ENCODE assay signal across 22 cellular contexts in genomic region chr15:75327005-75327404, GRCh38. TPM values are rescaled to one million over a fixed set of nuclear protein-coding genes. Genes with fewer than 3 reads are reported as not detected.
A peak's percentile ranks its signal among the peaks of the same experiment; 100 is the strongest.
DNase-seq lines count a peak whose midpoint lies in the region; ATAC-seq, FAIRE-seq and TF ChIP-seq lines count a peak whose summit lies in the region.
"Had no signal": no experiment of that assay in that cellular context is flagged by ENCODE, and none has a peak within 500 bp of the region (broad histone marks: within the 10 kb centered on the region; RNA-seq: fewer than 3 reads in every experiment).

No MANE protein-coding gene starts in this region.

- peaks cover 8% of the 10 kb centered on the region for H3K27me3 Mint-ChIP-seq in endodermal cell (ENCODE audit: insufficient read depth)
- peaks cover 3% of the 10 kb centered on the region for H3K27me3 Mint-ChIP-seq in activated CD8-positive, alpha-beta T cell treated with anti-CD3 and anti-CD28 coated beads, Interleukin-2, amount 10 ng/mL, durations not matched to agents 7 days and 5 days (ENCODE audit: low read depth)

- WGBS in HepG2 (ENCODE audit: low lambda C conversion rate) = 53% methylated on average over 4 of the region's 4 CpGs
- WGBS in right lobe of liver (ENCODE audit: insufficient coverage, low coverage, low lambda C conversion rate, missing lambda C conversion rate) = 77% methylated on average over 4 of the region's 4 CpGs
- 82 to 90% methylated on average over 3 to 4 of the region's 4 CpGs for WGBS in endodermal cell (ENCODE audit: insufficient coverage in 1 of 2, insufficient read length in 1 of 2), 2 experiments

- ATAC-seq in HepG2 = no peak
- ATAC-seq in right lobe of liver = no peak
- ATAC-seq in activated CD8-positive, alpha-beta T cell treated with anti-CD3 and anti-CD28 coated beads, Interleukin-2, amount 10 ng/mL, durations not matched to agents 7 days and 5 days = no peak
- ATAC-seq in GM19463 (IDR thresholded peaks at IDR 0.05; ENCODE audit: unreplicated experiment) = no peak

- H3K4me3 ChIP-seq in HepG2 (replicated peaks in 1 of 3; ENCODE audit: insufficient read depth in 1 of 3, low read depth in 2 of 3, low read length in 3 of 3) (no peak overlapping the region), right lobe of liver (no peak overlapping the region), endodermal cell (ENCODE audit: low read length) (no peak overlapping the region), osteoblast (ENCODE audit: insufficient read depth, low read length) (no peak overlapping the region)
- H3K4me3 ChIP-seq: HAP-1 had no signal

- H3K9me3 ChIP-seq in HepG2 (ENCODE audit: low read length) (no peaks in the 10 kb centered on the region), right lobe of liver (no peaks in the 10 kb centered on the region), endodermal cell (ENCODE audit: control insufficient read depth, low read length) (no peaks in the 10 kb centered on the region), osteoblast (ENCODE audit: low read depth, low read length) (no peaks in the 10 kb centered on the region)
- H3K9me3 ChIP-seq: BE2C, HAP-1 had no signal

- H3K9ac ChIP-seq in HepG2 (ENCODE audit: insufficient read depth, low read depth, low read length) (no peak overlapping the region), endodermal cell (ENCODE audit: extremely low read depth, low read length, poor library complexity, severe bottlenecking) (no peak overlapping the region)

- TF ChIP-seq POLR2A in HepG2 (IDR thresholded peaks at IDR 0.05; ENCODE audit: insufficient read depth in 1 of 2, low read depth in 2 of 2, low read length in 2 of 2) = no peak
- no peak for TF ChIP-seq POLR2A in right lobe of liver (IDR thresholded peaks at IDR 0.05)

- H3K36me3 ChIP-seq in HepG2 (replicated peaks in 1 of 2; ENCODE audit: control insufficient read depth in 1 of 2, insufficient read depth in 2 of 2, low read length in 2 of 2) = no peaks in the 10 kb centered on the region
- no peaks in the 10 kb centered on the region for H3K36me3 ChIP-seq in right lobe of liver
- H3K36me3 ChIP-seq in endodermal cell (ENCODE audit: control insufficient read depth, insufficient read depth, low read length) = no peaks in the 10 kb centered on the region
- H3K36me3 ChIP-seq in osteoblast (ENCODE audit: insufficient read depth, low read length) = no peaks in the 10 kb centered on the region
- H3K36me3 ChIP-seq: BE2C, HAP-1 had no signal

- H3K4me1 Mint-ChIP-seq in endodermal cell = no peaks in the 10 kb centered on the region
- no peaks in the 10 kb centered on the region for H3K4me1 Mint-ChIP-seq in activated CD8-positive, alpha-beta T cell treated with anti-CD3 and anti-CD28 coated beads, Interleukin-2, amount 10 ng/mL, durations not matched to agents 7 days and 5 days (ENCODE audit: low read depth)

- H2AFZ ChIP-seq in HepG2 (ENCODE audit: low read length) = no peak overlapping the region
- no peak overlapping the region for H2AFZ ChIP-seq in osteoblast (ENCODE audit: low read length)

- no peaks in the 10 kb centered on the region for H3K9me3 Mint-ChIP-seq in endodermal cell
- no peaks in the 10 kb centered on the region for H3K9me3 Mint-ChIP-seq in activated CD8-positive, alpha-beta T cell treated with anti-CD3 and anti-CD28 coated beads, Interleukin-2, amount 10 ng/mL, durations not matched to agents 7 days and 5 days (ENCODE audit: insufficient read depth)

- TF ChIP-seq CTCF in HepG2 (CRISPR knock-in tag; IDR thresholded peaks at IDR 0.05) = no peak
- no peak for TF ChIP-seq CTCF in right lobe of liver (IDR thresholded peaks at IDR 0.05)
- peak; percentile 41 for TF ChIP-seq CTCF in endodermal cell (conservative IDR thresholded peaks at IDR 0.05)
- TF ChIP-seq CTCF in osteoblast (IDR thresholded peaks at IDR 0.05; ENCODE audit: extremely low read depth, low read depth, low read length) = no peak

- TF ChIP-seq EP300 in HepG2 (IDR thresholded peaks at IDR 0.05; ENCODE audit: low read depth in 2 of 2, low read length in 2 of 2) (no peak), HepG2 (CRISPR knock-in tag; IDR thresholded peaks at IDR 0.05; ENCODE audit: borderline replicate concordance) (no peak)

- no peak for DNase-seq in HepG2 (ENCODE audit: low spot score)
- DNase-seq in right lobe of liver = no peak
- peak; percentile 25 for DNase-seq in NAMALWA (ENCODE audit: low spot score)
- peak; percentile 56 for DNase-seq in endodermal cell
- DNase-seq in osteoblast (ENCODE audit: insufficient read length, low spot score, missing footprints) = no peak
- DNase-seq in inferior parietal cortex (ENCODE audit: extremely low spot score) = no peak
- no peak for DNase-seq in activated CD8-positive, alpha-beta T cell treated with anti-CD3 and anti-CD28 coated beads, Interleukin-2, amount 10 ng/mL, durations not matched to agents 7 days and 5 days
- DNase-seq: BE2C, KBM-7, NCI-H1105 treated with DMSO at 0.1 percent for 48 hours, NCI-H1694 treated with DMSO at 0.1 percent for 48 hours, NCI-H2081 treated with DMSO at 0.1 percent for 48 hours, NCI-H2171 treated with DMSO at 0.1 percent for 48 hours, NCI-H526, OCI-M1, Right ventricle myocardium superior had no signal

- H3K27me3 ChIP-seq in HepG2 (ENCODE audit: control insufficient read depth in 1 of 2, insufficient read depth in 2 of 2, low read length in 2 of 2) (peaks cover 0 to 4% of the 10 kb centered on the region in 2 experiments; a peak in 2 of 5 replicates), right lobe of liver (no peaks in the 10 kb centered on the region), endodermal cell (ENCODE audit: control insufficient read depth, insufficient read depth, low read length, poor library complexity, severe bottlenecking) (no peaks in the 10 kb centered on the region), osteoblast (ENCODE audit: insufficient read depth, low read length) (peaks cover under 1% of the 10 kb centered on the region)
- H3K27me3 ChIP-seq: BE2C had no signal

- H4K20me1 ChIP-seq in HepG2 (ENCODE audit: insufficient read depth, low read length) (no peaks in the 10 kb centered on the region), osteoblast (ENCODE audit: insufficient read depth, low read length) (no peaks in the 10 kb centered on the region)

- H3K27ac ChIP-seq in HepG2 (ENCODE audit: extremely low read length, insufficient read depth, low read length) = no peak overlapping the region
- no peak overlapping the region for H3K27ac ChIP-seq in right lobe of liver
- H3K27ac ChIP-seq in endodermal cell (ENCODE audit: low read depth, low read length) = no peak overlapping the region
- H3K27ac ChIP-seq in osteoblast (ENCODE audit: low read depth, low read length) = no peak overlapping the region
- H3K27ac ChIP-seq: HL-60 had no signal

- H3K4me2 ChIP-seq in HepG2 (ENCODE audit: low read depth, low read length) (no peak overlapping the region), osteoblast (ENCODE audit: insufficient read depth, low read length) (no peak overlapping the region)

- H3K79me2 ChIP-seq in HepG2 (ENCODE audit: insufficient read depth, low read length) = no peaks in the 10 kb centered on the region
- H3K79me2 ChIP-seq in osteoblast (ENCODE audit: insufficient read depth, low read length) = no peaks in the 10 kb centered on the region

- no TSS peak for BruUV-seq in HepG2 (replicated peaks; lab: Mats Ljungman, UMichigan)

- intact Hi-C loops in HepG2 (cut with micrococcal nuclease; ENCODE audit: unreplicated experiment) (no loop called here), right lobe of liver (cut with DNase I) (no loop called here)

- no peak overlapping the region for H3K27ac Mint-ChIP-seq in endodermal cell
- no peak overlapping the region for H3K27ac Mint-ChIP-seq in activated CD8-positive, alpha-beta T cell treated with anti-CD3 and anti-CD28 coated beads, Interleukin-2, amount 10 ng/mL, durations not matched to agents 7 days and 5 days

- no peak for FAIRE-seq in HepG2 (lab: Jason Lieb, UNC)
- FAIRE-seq: D721Med had no signal

- H3K4me1 ChIP-seq in HepG2 (ENCODE audit: insufficient read depth, low read length) (peaks cover 23% of the 10 kb centered on the region), right lobe of liver (no peaks in the 10 kb centered on the region), endodermal cell (ENCODE audit: control insufficient read depth, insufficient read depth, low read length) (no peaks in the 10 kb centered on the region), osteoblast (ENCODE audit: insufficient read depth, low read length) (no peaks in the 10 kb centered on the region)
- H3K4me1 ChIP-seq: BE2C, HAP-1 had no signal

- no peak for TF ChIP-seq RAD21 in HepG2 (CRISPR knock-in tag; IDR thresholded peaks at IDR 0.05)

- CTCF ChIA-PET in HepG2 (lab: Yijun Ruan, JAX; ENCODE audit: low intra/inter-chr PET ratio, low total read pairs) = no interaction called here
- CTCF ChIA-PET in activated CD8-positive, alpha-beta T cell treated with anti-CD3 and anti-CD28 coated beads, Interleukin-2, amount 10 ng/mL, durations not matched to agents 7 days and 5 days (lab: Charles Lee) = no interaction called here

- no peak overlapping the region for H3K4me3 Mint-ChIP-seq in endodermal cell
- no peak overlapping the region for H3K4me3 Mint-ChIP-seq in activated CD8-positive, alpha-beta T cell treated with anti-CD3 and anti-CD28 coated beads, Interleukin-2, amount 10 ng/mL, durations not matched to agents 7 days and 5 days

- in situ Hi-C loops in HepG2 (cut with HindIII; ENCODE audit: extremely low pct_ligation_motif_present, low pct_unique_long_range_greater_than_20kb) = no loop called here

- H3K36me3 Mint-ChIP-seq in endodermal cell (ENCODE audit: low read depth) = no peaks in the 10 kb centered on the region
- H3K36me3 Mint-ChIP-seq in activated CD8-positive, alpha-beta T cell treated with anti-CD3 and anti-CD28 coated beads, Interleukin-2, amount 10 ng/mL, durations not matched to agents 7 days and 5 days (ENCODE audit: low read depth) = no peaks in the 10 kb centered on the region

- POLR2A ChIA-PET in HepG2 (lab: Yijun Ruan, JAX) = no interaction called here
- POLR2A ChIA-PET in activated CD8-positive, alpha-beta T cell treated with anti-CD3 and anti-CD28 coated beads, Interleukin-2, amount 10 ng/mL, durations not matched to agents 7 days and 5 days (lab: Charles Lee) = no interaction called here

RNA-seq across cellular contexts. Expression of gene COMMD4, which starts 8.9 kb away (rescaled TPM):
- total RNA-seq in HepG2 (2016; rRNA removed; fragmentation: Illumina TruSeq; extraction: Trizol) = 89.9 and 106 TPM in 2 replicates
- 17.5 and 17.7 TPM in 2 replicates for total RNA-seq in HepG2 (2016; cell fraction: cytosol; rRNA removed; fragmentation: Illumina TruSeq; extraction: Trizol; ENCODE audit: low read depth)
- 89.8 and 123 TPM in 2 replicates for total RNA-seq in HepG2 (2016; cell fraction: insoluble cytoplasmic fraction; rRNA removed; fragmentation: Illumina TruSeq; extraction: Trizol)
- total RNA-seq in HepG2 (2016; cell fraction: membrane; rRNA removed; fragmentation: Illumina TruSeq; extraction: Trizol) = 25.0 and 27.3 TPM in 2 replicates
- total RNA-seq in HepG2 (2016; cell fraction: nucleus; rRNA removed; fragmentation: Illumina TruSeq; extraction: Trizol) = 47.4 and 48.2 TPM in 2 replicates
- polyA plus RNA-seq in HepG2 (2011; rRNA removed) = 45.8 and 48.8 TPM in 2 replicates
- polyA plus RNA-seq in HepG2 (2011; cell fraction: cytosol; rRNA removed) = 65.2 and 112 TPM in 2 replicates
- polyA plus RNA-seq in HepG2 (2011; cell fraction: nucleus; rRNA removed) = 131 and 137 TPM in 2 replicates
- polyA plus RNA-seq in HepG2 (2012) = 24.2 and 36.2 TPM in 2 replicates
- polyA plus RNA-seq in HepG2 (2016; cell fraction: cytosol; fragmentation: Illumina TruSeq; extraction: Trizol; ENCODE audit: low read depth) = 18.7 and 20.0 TPM in 2 replicates
- 103 and 109 TPM in 2 replicates for polyA plus RNA-seq in HepG2 (2016; cell fraction: insoluble cytoplasmic fraction; fragmentation: Illumina TruSeq; extraction: Trizol; ENCODE audit: low read depth)
- 24.2 and 25.0 TPM in 2 replicates for polyA plus RNA-seq in HepG2 (2016; cell fraction: membrane; fragmentation: Illumina TruSeq; extraction: Trizol; ENCODE audit: low read depth)
- 99.3 and 104 TPM in 2 replicates for polyA plus RNA-seq in HepG2 (2016; cell fraction: nucleus; fragmentation: Illumina TruSeq; extraction: Trizol; ENCODE audit: insufficient read depth, low read depth)
- 34.3 and 108 TPM in 2 replicates for polyA minus RNA-seq in HepG2 (2011; rRNA and poly(A)+ RNA removed; ENCODE audit: low replicate concordance)
- polyA minus RNA-seq in HepG2 (2011; cell fraction: cytosol; rRNA and poly(A)+ RNA removed) = 10.2 and 20.8 TPM in 2 replicates
- polyA minus RNA-seq in HepG2 (2011; cell fraction: nucleus; rRNA and poly(A)+ RNA removed) = 8.6 and 10.4 TPM in 2 replicates
- total RNA-seq in right lobe of liver = 10 to 100 TPM; 25.6 to 57.0 (median 41.6) TPM
- total RNA-seq in endodermal cell = 100 to 1,000 TPM; 153 to 156 TPM
- 79.8 TPM for polyA plus RNA-seq in endodermal cell (2013, experiment 1 of 2)
- polyA plus RNA-seq in endodermal cell (2013, experiment 2 of 2) = 75.8 TPM
- total RNA-seq in osteoblast = 67.2 and 68.4 TPM in 2 replicates
- total RNA-seq in activated CD8-positive, alpha-beta T cell treated with anti-CD3 and anti-CD28 coated beads, Interleukin-2, amount 10 ng/mL, durations not matched to agents 7 days and 5 days = 100 to 1,000 TPM; 101 to 103 TPM

RNA-seq across cellular contexts. Expression of gene NEIL1, which starts 19.8 kb away (rescaled TPM):
- total RNA-seq in HepG2 (2016; rRNA removed; fragmentation: Illumina TruSeq; extraction: Trizol) = 3.7 and 10.4 TPM in 2 replicates
- 1.4 and 1.7 TPM in 2 replicates for total RNA-seq in HepG2 (2016; cell fraction: cytosol; rRNA removed; fragmentation: Illumina TruSeq; extraction: Trizol; ENCODE audit: low read depth)
- total RNA-seq in HepG2 (2016; cell fraction: insoluble cytoplasmic fraction; rRNA removed; fragmentation: Illumina TruSeq; extraction: Trizol) = 3.3 and 9.7 TPM in 2 replicates
- 1.2 and 1.6 TPM in 2 replicates for total RNA-seq in HepG2 (2016; cell fraction: membrane; rRNA removed; fragmentation: Illumina TruSeq; extraction: Trizol)
- 11.2 and 13.2 TPM in 2 replicates for total RNA-seq in HepG2 (2016; cell fraction: nucleus; rRNA removed; fragmentation: Illumina TruSeq; extraction: Trizol)
- polyA plus RNA-seq in HepG2 (2011; rRNA removed) = 15.5 and 20.8 TPM in 2 replicates
- polyA plus RNA-seq in HepG2 (2011; cell fraction: cytosol; rRNA removed) = 2.3 and 5.2 TPM in 2 replicates
- polyA plus RNA-seq in HepG2 (2011; cell fraction: nucleus; rRNA removed) = 173 and 186 TPM in 2 replicates
- polyA plus RNA-seq in HepG2 (2012) = 12.7 and 12.8 TPM in 2 replicates
- 0.59 and 0.62 TPM in 2 replicates for polyA plus RNA-seq in HepG2 (2016; cell fraction: cytosol; fragmentation: Illumina TruSeq; extraction: Trizol; ENCODE audit: low read depth)
- 2.5 and 3.3 TPM in 2 replicates for polyA plus RNA-seq in HepG2 (2016; cell fraction: insoluble cytoplasmic fraction; fragmentation: Illumina TruSeq; extraction: Trizol; ENCODE audit: low read depth)
- polyA plus RNA-seq in HepG2 (2016; cell fraction: membrane; fragmentation: Illumina TruSeq; extraction: Trizol; ENCODE audit: low read depth) = 0.81 and 1.0 TPM in 2 replicates
- 42.4 and 44.3 TPM in 2 replicates for polyA plus RNA-seq in HepG2 (2016; cell fraction: nucleus; fragmentation: Illumina TruSeq; extraction: Trizol; ENCODE audit: insufficient read depth, low read depth)
- 3.1 and 11.3 TPM in 2 replicates for polyA minus RNA-seq in HepG2 (2011; rRNA and poly(A)+ RNA removed; ENCODE audit: low replicate concordance)
- 2.1 and 3.2 TPM in 2 replicates for polyA minus RNA-seq in HepG2 (2011; cell fraction: cytosol; rRNA and poly(A)+ RNA removed)
- polyA minus RNA-seq in HepG2 (2011; cell fraction: nucleus; rRNA and poly(A)+ RNA removed) = 13.9 and 19.4 TPM in 2 replicates
- total RNA-seq in right lobe of liver = 10 to 100 TPM; 16.6 to 32.7 (median 23.7) TPM
- 10 to 100 TPM; 20.2 to 25.7 TPM for total RNA-seq in endodermal cell
- polyA plus RNA-seq in endodermal cell (2013, experiment 1 of 2) = 9.0 TPM
- 8.1 TPM for polyA plus RNA-seq in endodermal cell (2013, experiment 2 of 2)
- total RNA-seq in osteoblast = 3.6 and 5.0 TPM in 2 replicates
- total RNA-seq in activated CD8-positive, alpha-beta T cell treated with anti-CD3 and anti-CD28 coated beads, Interleukin-2, amount 10 ng/mL, durations not matched to agents 7 days and 5 days = 1 to 10 TPM; 2.8 to 3.2 TPM

RNA-seq across cellular contexts. Expression of gene MAN2C1, which starts 41.4 kb away (rescaled TPM):
- total RNA-seq in HepG2 (2016; rRNA removed; fragmentation: Illumina TruSeq; extraction: Trizol) (19.5 and 71.0 TPM in 2 replicates), right lobe of liver (100 to 1,000 TPM in 1 of 6 experiments, 10 to 100 TPM in 5; 45.4 to 120 (median 79.1) TPM), endodermal cell (100 to 1,000 TPM; 150 to 224 TPM), osteoblast (123 and 142 TPM in 2 replicates)
- 22.6 and 23.0 TPM in 2 replicates for total RNA-seq in HepG2 (2016; cell fraction: cytosol; rRNA removed; fragmentation: Illumina TruSeq; extraction: Trizol; ENCODE audit: low read depth)
- total RNA-seq in HepG2 (2016; cell fraction: insoluble cytoplasmic fraction; rRNA removed; fragmentation: Illumina TruSeq; extraction: Trizol) = 18.6 and 68.6 TPM in 2 replicates
- total RNA-seq in HepG2 (2016; cell fraction: membrane; rRNA removed; fragmentation: Illumina TruSeq; extraction: Trizol) = 13.2 and 14.6 TPM in 2 replicates
- total RNA-seq in HepG2 (2016; cell fraction: nucleus; rRNA removed; fragmentation: Illumina TruSeq; extraction: Trizol) = 97.9 and 121 TPM in 2 replicates
- 62.6 and 75.6 TPM in 2 replicates for polyA plus RNA-seq in HepG2 (2011; rRNA removed)
- 13.2 and 22.4 TPM in 2 replicates for polyA plus RNA-seq in HepG2 (2011; cell fraction: cytosol; rRNA removed)
- 865 and 1,137 TPM in 2 replicates for polyA plus RNA-seq in HepG2 (2011; cell fraction: nucleus; rRNA removed)
- 75.9 and 76.2 TPM in 2 replicates for polyA plus RNA-seq in HepG2 (2012)
- polyA plus RNA-seq in HepG2 (2016; cell fraction: cytosol; fragmentation: Illumina TruSeq; extraction: Trizol; ENCODE audit: low read depth) = 1.8 and 2.8 TPM in 2 replicates
- 13.7 and 14.4 TPM in 2 replicates for polyA plus RNA-seq in HepG2 (2016; cell fraction: insoluble cytoplasmic fraction; fragmentation: Illumina TruSeq; extraction: Trizol; ENCODE audit: low read depth)
- 3.1 and 3.3 TPM in 2 replicates for polyA plus RNA-seq in HepG2 (2016; cell fraction: membrane; fragmentation: Illumina TruSeq; extraction: Trizol; ENCODE audit: low read depth)
- polyA plus RNA-seq in HepG2 (2016; cell fraction: nucleus; fragmentation: Illumina TruSeq; extraction: Trizol; ENCODE audit: insufficient read depth, low read depth) = 278 and 324 TPM in 2 replicates
- polyA minus RNA-seq in HepG2 (2011; rRNA and poly(A)+ RNA removed; ENCODE audit: low replicate concordance) = 124 and 148 TPM in 2 replicates
- polyA minus RNA-seq in HepG2 (2011; cell fraction: cytosol; rRNA and poly(A)+ RNA removed) = 16.0 and 22.9 TPM in 2 replicates
- 169 and 181 TPM in 2 replicates for polyA minus RNA-seq in HepG2 (2011; cell fraction: nucleus; rRNA and poly(A)+ RNA removed)
- polyA plus RNA-seq in endodermal cell (2013, experiment 1 of 2) = 142 TPM
- 131 TPM for polyA plus RNA-seq in endodermal cell (2013, experiment 2 of 2)
- total RNA-seq in activated CD8-positive, alpha-beta T cell treated with anti-CD3 and anti-CD28 coated beads, Interleukin-2, amount 10 ng/mL, durations not matched to agents 7 days and 5 days = 100 to 1,000 TPM; 123 to 131 TPM

RNA-seq across cellular contexts. Expression of gene GOLGA6D, which starts 44.4 kb away (rescaled TPM):
- total RNA-seq in HepG2 (2016; rRNA removed; fragmentation: Illumina TruSeq; extraction: Trizol) = not detected in 2 replicates
- total RNA-seq in HepG2 (2016; cell fraction: cytosol; rRNA removed; fragmentation: Illumina TruSeq; extraction: Trizol; ENCODE audit: low read depth) = not detected in 2 replicates
- 0.04 TPM in 1 of 2 replicates, not detected in the other for total RNA-seq in HepG2 (2016; cell fraction: insoluble cytoplasmic fraction; rRNA removed; fragmentation: Illumina TruSeq; extraction: Trizol)
- not detected in 2 replicates for total RNA-seq in HepG2 (2016; cell fraction: membrane; rRNA removed; fragmentation: Illumina TruSeq; extraction: Trizol)
- total RNA-seq in HepG2 (2016; cell fraction: nucleus; rRNA removed; fragmentation: Illumina TruSeq; extraction: Trizol) = 0.13 TPM in 1 of 2 replicates, not detected in the other
- 0.04 TPM in 1 of 2 replicates, not detected in the other for polyA plus RNA-seq in HepG2 (2011; rRNA removed)
- not detected in 2 replicates for polyA plus RNA-seq in HepG2 (2011; cell fraction: cytosol; rRNA removed)
- 0.03 and 0.05 TPM in 2 replicates for polyA plus RNA-seq in HepG2 (2011; cell fraction: nucleus; rRNA removed)
- polyA plus RNA-seq in HepG2 (2012) = 0.13 and 0.15 TPM in 2 replicates
- polyA plus RNA-seq in HepG2 (2016; cell fraction: cytosol; fragmentation: Illumina TruSeq; extraction: Trizol; ENCODE audit: low read depth) = not detected in 2 replicates
- polyA plus RNA-seq in HepG2 (2016; cell fraction: insoluble cytoplasmic fraction; fragmentation: Illumina TruSeq; extraction: Trizol; ENCODE audit: low read depth) = not detected in 2 replicates
- polyA plus RNA-seq in HepG2 (2016; cell fraction: membrane; fragmentation: Illumina TruSeq; extraction: Trizol; ENCODE audit: low read depth) = not detected in 2 replicates
- not detected in 2 replicates for polyA plus RNA-seq in HepG2 (2016; cell fraction: nucleus; fragmentation: Illumina TruSeq; extraction: Trizol; ENCODE audit: insufficient read depth, low read depth)
- polyA minus RNA-seq in HepG2 (2011; rRNA and poly(A)+ RNA removed; ENCODE audit: low replicate concordance) = not detected in 2 replicates
- polyA minus RNA-seq in HepG2 (2011; cell fraction: cytosol; rRNA and poly(A)+ RNA removed) = not detected in 2 replicates
- 0.12 and 0.13 TPM in 2 replicates for polyA minus RNA-seq in HepG2 (2011; cell fraction: nucleus; rRNA and poly(A)+ RNA removed)
- under 1 TPM in 5 of 6 experiments, not detected in 1; 0.12 to 0.49 (median 0.27) TPM for total RNA-seq in right lobe of liver
- under 1 TPM; 0.11 to 0.24 TPM for total RNA-seq in endodermal cell
- 0.11 TPM for polyA plus RNA-seq in endodermal cell (2013, experiment 1 of 2)
- not detected for polyA plus RNA-seq in endodermal cell (2013, experiment 2 of 2)
- total RNA-seq in osteoblast = not detected in 2 replicates
- total RNA-seq in activated CD8-positive, alpha-beta T cell treated with anti-CD3 and anti-CD28 coated beads, Interleukin-2, amount 10 ng/mL, durations not matched to agents 7 days and 5 days = not detected
- total RNA-seq: A172, Right ventricle myocardium superior, SK-MEL-5 had no signal

Comparison
In these comparisons a context has a peak if more than half of its experiments do, and no peak if none do; other contexts are left out.
1. DNase-seq: peak in NAMALWA (single experiment) and endodermal cell (single experiment); none in HepG2 (single experiment), right lobe of liver (0 of 3), osteoblast (single experiment), inferior parietal cortex (single experiment) and activated CD8-positive, alpha-beta T cell treated with anti-CD3 and anti-CD28 coated beads, Interleukin-2, amount 10 ng/mL, durations not matched to agents 7 days and 5 days (single experiment).